Comparison of ENCODE assay signal across 8 cellular contexts in the genomic region with DNA sequence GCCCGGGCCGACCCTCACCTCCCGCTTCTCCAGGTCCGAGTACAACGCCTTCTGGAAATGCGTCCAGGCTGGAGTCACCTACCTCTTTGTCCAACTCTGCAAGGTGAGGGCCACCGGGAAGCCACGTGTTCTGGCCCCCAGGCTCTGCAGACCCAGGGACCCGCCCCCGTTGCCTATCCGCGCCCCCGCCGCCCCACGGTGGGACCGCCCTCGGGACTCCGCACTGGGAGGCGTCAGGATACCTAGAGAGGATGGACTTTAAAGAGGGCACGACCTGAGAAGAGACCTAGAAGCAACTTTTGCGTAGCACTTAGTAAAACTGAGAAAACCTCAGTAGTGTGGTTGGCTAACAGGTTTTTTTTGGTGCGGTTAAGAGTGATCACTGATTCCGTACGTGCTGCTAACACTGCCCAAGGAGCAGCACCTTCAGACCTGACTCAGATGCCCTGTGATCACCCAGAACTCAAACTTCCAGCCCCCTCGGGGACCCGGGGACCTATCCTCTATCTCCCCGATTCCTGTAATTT. TPM values are rescaled to one million over a fixed set of nuclear protein-coding genes. Genes with fewer than 3 reads are reported as not detected.
DNase-seq lines count a peak whose midpoint lies in the region; ATAC-seq and TF ChIP-seq lines count a peak whose summit lies in the region.

No MANE protein-coding gene starts in this region.

- peak overlapping the region; percentile 87 to 92 (median 92) for H3K9ac ChIP-seq in skeletal muscle tissue (ENCODE audit: low read depth in 1 of 3, low read length in 3 of 3)

- intact Hi-C loops in left ventricle myocardium inferior (cut with micrococcal nuclease): no loop called here

- no peaks in the 10 kb centered on the region for H3K27me3 ChIP-seq in left ventricle myocardium inferior (ENCODE audit: low read depth)
- no peaks in the 10 kb centered on the region for H3K27me3 ChIP-seq in skeletal muscle tissue (ENCODE audit: control insufficient read depth in 3 of 3, insufficient read depth in 3 of 3, low read length in 3 of 3)

- peak overlapping the region; percentile 96 for H3K27ac Mint-ChIP-seq in activated naive CD4-positive, alpha-beta T cell treated with anti-CD3 and anti-CD28 coated beads, Interleukin-2, amount 50 U/mL, for 24 hours

- H3K36me3 ChIP-seq in left ventricle myocardium inferior (peaks cover 12% of the 10 kb centered on the region), skeletal muscle tissue (ENCODE audit: control insufficient read depth in 3 of 3, insufficient read depth in 3 of 3, low read length in 3 of 3) (peaks cover 7 to 21% (median 16%) of the 10 kb centered on the region in 3 donors)

- H3K4me3 Mint-ChIP-seq in activated naive CD4-positive, alpha-beta T cell treated with anti-CD3 and anti-CD28 coated beads, Interleukin-2, amount 50 U/mL, for 24 hours: peak overlapping the region; percentile 95

- peaks cover 11% of the 10 kb centered on the region for H3K36me3 Mint-ChIP-seq in activated naive CD4-positive, alpha-beta T cell treated with anti-CD3 and anti-CD28 coated beads, Interleukin-2, amount 50 U/mL, for 24 hours

- peaks cover 35% of the 10 kb centered on the region for H3K4me1 ChIP-seq in left ventricle myocardium inferior
- H3K4me1 ChIP-seq in skeletal muscle tissue (ENCODE audit: control insufficient read depth in 3 of 3, insufficient read depth in 3 of 3, low read length in 3 of 3): peaks cover 21 to 31% (median 23%) of the 10 kb centered on the region in 3 donors

- TF ChIP-seq CTCF in left ventricle myocardium inferior (IDR thresholded peaks at IDR 0.05; ENCODE audit: borderline replicate concordance): no peak

- H3K27ac ChIP-seq in left ventricle myocardium inferior (replicated peaks): peak overlapping the region; percentile 88
- H3K27ac ChIP-seq in skeletal muscle tissue (ENCODE audit: low read depth, low read length): peak overlapping the region; percentile 86

- H3K9me3 Mint-ChIP-seq in activated naive CD4-positive, alpha-beta T cell treated with anti-CD3 and anti-CD28 coated beads, Interleukin-2, amount 50 U/mL, for 24 hours: no peaks in the 10 kb centered on the region

- H3K27me3 Mint-ChIP-seq in activated naive CD4-positive, alpha-beta T cell treated with anti-CD3 and anti-CD28 coated beads, Interleukin-2, amount 50 U/mL, for 24 hours: no peaks in the 10 kb centered on the region

- peaks cover 37% of the 10 kb centered on the region for H3K4me1 Mint-ChIP-seq in activated naive CD4-positive, alpha-beta T cell treated with anti-CD3 and anti-CD28 coated beads, Interleukin-2, amount 50 U/mL, for 24 hours

- H3K4me3 ChIP-seq in left ventricle myocardium inferior: peak overlapping the region; percentile 84
- H3K4me3 ChIP-seq in skeletal muscle tissue (ENCODE audit: low read length in 3 of 3): peak overlapping the region; percentile 90 to 93 (median 92)

- DNase-seq in NCI-H1417 (lab: John Stamatoyannopoulos, UW) (peak in 2 of 3 experiments; percentile 23 to 60), NCI-H1417 treated with DMSO at 0.1 percent for 48 hours (lab: John Stamatoyannopoulos, UW) (no peak), RPMI7951 (ENCODE audit: low read depth) (peak; percentile 35), left ventricle myocardium inferior (peak; percentile 37), inferior parietal cortex (ENCODE audit: extremely low spot score) (no peak)

- ATAC-seq in HG03097 (IDR thresholded peaks at IDR 0.05; ENCODE audit: low FRiP score, unreplicated experiment): peak; percentile 21

- no peaks in the 10 kb centered on the region for H3K9me3 ChIP-seq in left ventricle myocardium inferior (replicated peaks)
- H3K9me3 ChIP-seq in skeletal muscle tissue (ENCODE audit: control insufficient read depth in 3 of 3, low read length in 3 of 3): no peaks in the 10 kb centered on the region

RNA-seq across cellular contexts. Expression of a gene that starts 0.5 kb away (rescaled TPM):
- 133 and 153 TPM in 2 replicates for total RNA-seq in RPMI7951 (2014; rRNA removed; shearing (Covaris generic))
- total RNA-seq in left ventricle myocardium inferior: 84.3 TPM
- total RNA-seq in skeletal muscle tissue: 55.3 TPM

RNA-seq across cellular contexts. Expression of a gene that starts 12.7 kb away (rescaled TPM):
- total RNA-seq in RPMI7951 (2014; rRNA removed; shearing (Covaris generic)): 0.20 TPM in 1 of 2 replicates, not detected in the other
- total RNA-seq in left ventricle myocardium inferior (not detected), skeletal muscle tissue (not detected)

RNA-seq across cellular contexts. Expression of a gene that starts 17.5 kb away (rescaled TPM):
- 0.12 TPM in 1 of 2 replicates, not detected in the other for total RNA-seq in RPMI7951 (2014; rRNA removed; shearing (Covaris generic))
- total RNA-seq in left ventricle myocardium inferior (not detected), skeletal muscle tissue (not detected)

RNA-seq across cellular contexts. Expression of a gene that starts 17.8 kb away (rescaled TPM):
- total RNA-seq in RPMI7951 (2014; rRNA removed; shearing (Covaris generic)): not detected in 2 replicates
- total RNA-seq in left ventricle myocardium inferior (not detected), skeletal muscle tissue (not detected)

RNA-seq across cellular contexts. Expression of a gene that starts 32.5 kb away (rescaled TPM):
- total RNA-seq in RPMI7951 (2014; rRNA removed; shearing (Covaris generic)): 2.9 TPM in 1 of 2 replicates, not detected in the other
- 7.9 TPM for total RNA-seq in left ventricle myocardium inferior
- total RNA-seq in skeletal muscle tissue: not detected

Comparison
In these comparisons a context has a peak if more than half of its experiments do, and no peak if none do; other contexts are left out.
1. DNase-seq: peak in NCI-H1417 (2 of 3), RPMI7951 (single experiment) and left ventricle myocardium inferior (single experiment); none in NCI-H1417 treated with DMSO at 0.1 percent for 48 hours (single experiment) and inferior parietal cortex (single experiment).